23 cellular contexts compared by ENCODE assay signal in genomic region chr2:231932985-231933915, GRCh38. TPM values are rescaled to one million over a fixed set of nuclear protein-coding genes. Genes with fewer than 3 reads are reported as not detected.
DNase-seq lines count a peak whose midpoint lies in the region; ATAC-seq and TF ChIP-seq lines count a peak whose summit lies in the region.
"Had no signal": no experiment of that assay in that cellular context is flagged by ENCODE, and none has a peak within 500 bp of the region (broad histone marks: within the 10 kb centered on the region; RNA-seq: fewer than 3 reads in every experiment).

No MANE protein-coding gene starts in this region.

- H3K27me3 Mint-ChIP-seq in type B pancreatic cell: peaks cover 37% of the 10 kb centered on the region

- H3F3A ChIP-seq in PC-3 (ENCODE audit: low read length, unreplicated experiment): no peaks in the 10 kb centered on the region

- ATAC-seq in Right ventricle myocardium inferior (no peak), PC-3 (0 out of 2 replicates have a peak, but pooled peaks have one; percentile 20), esophagus mucosa (no peak)
- ATAC-seq: HCT116; stimulated activated naive CD8-positive, alpha-beta T cell treated with anti-CD3 and anti-CD28 coated beads, Interleukin-15, Interleukin-2, amounts not matched to agents 100 U/mL and 50 U/mL, for 24 hours had no signal

- no TSS peak for BruUV-seq in PC-3 (replicated peaks; lab: Mats Ljungman, UMichigan)

- H3K27ac Mint-ChIP-seq in type B pancreatic cell: no peak overlapping the region
- H3K27ac Mint-ChIP-seq: CD4-positive, alpha-beta memory T cell; neural progenitor cell had no signal

- no peaks in the 10 kb centered on the region for H3K79me2 ChIP-seq in PC-3 (ENCODE audit: low read length)

- no peak for TF ChIP-seq CTCF in right atrium auricular region (IDR thresholded peaks at IDR 0.05)
- TF ChIP-seq CTCF in PC-3 (conservative IDR thresholded peaks at IDR 0.05; ENCODE audit: low read depth, low read length): no peak
- no peak for TF ChIP-seq CTCF in epithelial cell of esophagus (IDR thresholded peaks at IDR 0.05; ENCODE audit: insufficient read depth, low read depth, low read length, missing control alignments)
- no peak for TF ChIP-seq CTCF in type B pancreatic cell (conservative IDR thresholded peaks at IDR 0.05)

- POLR2A ChIA-PET in PC-3 (lab: Charles Lee; ENCODE audit: unreplicated experiment): no interaction called here

- H3K27ac ChIP-seq in right atrium auricular region (no peak overlapping the region), PC-3 (ENCODE audit: low read length) (no peak overlapping the region)
- H3K27ac ChIP-seq: neural progenitor cell had no signal

- no peak overlapping the region for H3K4me3 Mint-ChIP-seq in type B pancreatic cell
- H3K4me3 Mint-ChIP-seq: CD4-positive, alpha-beta memory T cell; neural progenitor cell had no signal

- H3K4me1 ChIP-seq in right atrium auricular region (peaks cover 0 to 5% of the 10 kb centered on the region in 2 donors), PC-3 (ENCODE audit: insufficient read depth, low read length) (no peaks in the 10 kb centered on the region)
- H3K4me1 ChIP-seq: neural progenitor cell had no signal

- intact Hi-C loops in Right ventricle myocardium inferior (cut with DNase I) (loop anchor here (5.0 kb wide), 1 partner anchor 54 kb away; no protein-coding TSS in a partner anchor), PC-3 (cut with micrococcal nuclease) (no loop called here)

- CTCF ChIA-PET in PC-3 (lab: Charles Lee): no interaction called here

- H3K4me2 ChIP-seq in PC-3 (ENCODE audit: low read length): no peak overlapping the region
- H3K4me2 ChIP-seq: neural progenitor cell had no signal

- peak; percentile 34 for DNase-seq in right atrium auricular region (ENCODE audit: low spot score)
- no peak for DNase-seq in Right ventricle myocardium inferior (ENCODE audit: missing footprints)
- no peak for DNase-seq in PC-3
- DNase-seq in epithelial cell of esophagus (ENCODE audit: low read depth): peak; percentile 23
- peak; percentile 50 for DNase-seq in type B pancreatic cell (ENCODE audit: extremely low spot score, unreplicated experiment)
- DNase-seq in cerebellum (ENCODE audit: low spot score): no peak
- DNase-seq in superior temporal gyrus (ENCODE audit: extremely low spot score): no peak
- DNase-seq: activated CD4-positive, alpha-beta T cell treated with anti-CD3 and anti-CD28 coated beads for 48 hours; activated CD8-positive, alpha-beta memory T cell treated with anti-CD3 and anti-CD28 coated beads, Interleukin-2, amount 50 U/mL, for 48 hours; amniotic stem cell; CD4-positive, alpha-beta memory T cell; DMS79; NCI-H1105 treated with DMSO at 0.1 percent for 48 hours; NCI-H2227 treated with DMSO at 0.1 percent for 48 hours; retina; stimulated activated CD4-positive, alpha-beta T cell treated with anti-CD3 and anti-CD28 coated beads, Interleukin-15, amount 100 ng/mL, for 24 hours; stimulated activated naive CD8-positive, alpha-beta T cell treated with anti-CD3 and anti-CD28 coated beads, Interleukin-15, Interleukin-2, amounts not matched to agents 100 U/mL and 50 U/mL, for 24 hours; trophoblast cell had no signal

- H2AFZ ChIP-seq in PC-3 (ENCODE audit: low read length): no peak overlapping the region
- H2AFZ ChIP-seq: neural progenitor cell had no signal

- no peaks in the 10 kb centered on the region for H3K4me1 Mint-ChIP-seq in type B pancreatic cell (ENCODE audit: unreplicated experiment)
- H3K4me1 Mint-ChIP-seq: CD4-positive, alpha-beta memory T cell; neural progenitor cell had no signal

- no peak overlapping the region for H3K4me3 ChIP-seq in right atrium auricular region
- no peak overlapping the region for H3K4me3 ChIP-seq in PC-3 (ENCODE audit: low read length)
- H3K4me3 ChIP-seq in epithelial cell of esophagus (ENCODE audit: low read length): no peak overlapping the region
- H3K4me3 ChIP-seq: neural progenitor cell had no signal

- H3K36me3 ChIP-seq in right atrium auricular region (no peaks in the 10 kb centered on the region), PC-3 (ENCODE audit: low read depth, low read length) (no peaks in the 10 kb centered on the region)
- H3K36me3 ChIP-seq: neural progenitor cell had no signal

- H3K27me3 ChIP-seq in right atrium auricular region (no peaks in the 10 kb centered on the region), PC-3 (ENCODE audit: low read length) (no peaks in the 10 kb centered on the region)

- H4K20me1 ChIP-seq in PC-3 (ENCODE audit: low read length): no peaks in the 10 kb centered on the region

- no peaks in the 10 kb centered on the region for H3K9me2 ChIP-seq in PC-3 (replicated peaks; ENCODE audit: low read length)

- H3K9ac ChIP-seq in PC-3 (ENCODE audit: low read length): no peak overlapping the region
- H3K9ac ChIP-seq: neural progenitor cell had no signal

- H3K9me3 ChIP-seq in right atrium auricular region (no peaks in the 10 kb centered on the region), PC-3 (ENCODE audit: low read length) (no peaks in the 10 kb centered on the region)

- H3K9me3 Mint-ChIP-seq in type B pancreatic cell: no peaks in the 10 kb centered on the region
- H3K9me3 Mint-ChIP-seq: neural progenitor cell had no signal

- H3K36me3 Mint-ChIP-seq in type B pancreatic cell: no peaks in the 10 kb centered on the region
- H3K36me3 Mint-ChIP-seq: CD4-positive, alpha-beta memory T cell; neural progenitor cell had no signal

RNA-seq across cellular contexts. Expression of gene NPPC, which starts 7.1 kb away (rescaled TPM):
- total RNA-seq in right atrium auricular region: 1 to 10 TPM in 1 of 2 donors, under 1 TPM in 1; 0.82 to 1.1 TPM
- 16.1 TPM for total RNA-seq in Right ventricle myocardium inferior
- not detected in 2 replicates for total RNA-seq in PC-3 (2014; rRNA removed)
- total RNA-seq in type B pancreatic cell (ENCODE audit: low replicate concordance): 1.6 and 5.4 TPM in 2 replicates
- total RNA-seq in cerebellum: 2.0 TPM
- 2.1 TPM for total RNA-seq in esophagus mucosa
- total RNA-seq: CD4-positive, alpha-beta memory T cell; fibroblast of villous mesenchyme; RPMI7951 had no signal

RNA-seq across cellular contexts. Expression of gene DIS3L2, which starts 28.3 kb away (rescaled TPM):
- total RNA-seq in right atrium auricular region (10 to 100 TPM; 19.6 to 22.1 TPM), Right ventricle myocardium inferior (16.9 TPM), PC-3 (2014; rRNA removed) (22.8 and 24.5 TPM in 2 replicates), type B pancreatic cell (ENCODE audit: low replicate concordance) (37.8 and 53.6 TPM in 2 replicates), cerebellum (44.3 TPM), esophagus mucosa (25.0 TPM)

Comparison
In these comparisons a context has a peak if more than half of its experiments do, and no peak if none do; other contexts are left out.
1. DNase-seq: peak in right atrium auricular region (single experiment), epithelial cell of esophagus (single experiment) and type B pancreatic cell (single experiment); none in Right ventricle myocardium inferior (single experiment), PC-3 (single experiment), cerebellum (single experiment) and superior temporal gyrus (single experiment).